In the genomic region with DNA sequence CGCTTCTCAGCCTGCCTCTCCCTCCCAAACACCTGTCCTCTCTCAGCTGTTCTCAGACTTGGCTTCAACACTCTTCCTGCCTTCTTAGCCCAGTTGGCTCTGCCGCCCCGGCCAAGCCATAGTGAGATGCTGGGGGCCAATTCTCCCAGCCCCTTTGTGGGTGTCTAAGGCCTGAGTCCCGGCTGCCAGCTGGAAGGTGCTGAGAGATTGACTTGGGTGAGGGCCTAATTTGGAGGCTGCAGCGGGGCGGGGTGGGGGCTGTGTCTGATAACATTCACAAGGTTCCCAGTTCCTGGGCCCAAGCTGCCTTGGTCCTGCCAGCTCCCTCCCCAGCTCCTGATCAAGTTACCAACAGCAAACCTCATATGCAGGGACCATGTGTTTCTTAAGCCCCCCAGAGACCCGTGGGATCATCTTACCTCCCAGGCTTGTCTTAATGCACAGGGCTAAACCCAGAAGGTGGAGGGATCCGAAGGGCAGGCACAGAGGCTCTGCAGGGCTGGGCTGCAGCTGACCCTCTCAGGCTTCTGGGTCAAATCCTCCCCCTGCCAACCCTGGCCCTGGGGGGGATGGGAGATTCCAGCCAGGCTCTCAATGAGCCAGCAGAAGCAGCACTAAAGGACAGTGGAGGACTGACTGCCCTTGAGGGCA, we compare ENCODE assay signal across 14 cellular contexts. TPM values are rescaled to one million over a fixed set of nuclear protein-coding genes. Genes with fewer than 3 reads are reported as not detected.
DNase-seq lines count a peak whose midpoint lies in the region; ATAC-seq and TF ChIP-seq lines count a peak whose summit lies in the region.
"Had no signal": no experiment of that assay in that cellular context is flagged by ENCODE, and none has a peak within 500 bp of the region (broad histone marks: within the 10 kb centered on the region; RNA-seq: fewer than 3 reads in every experiment).

No MANE protein-coding gene starts in this region.

- no peaks in the 10 kb centered on the region for H3K36me3 ChIP-seq in colonic mucosa
- H3K36me3 ChIP-seq in stomach = peaks cover 0 to 15% (median 10%) of the 10 kb centered on the region in 4 donors
- H3K36me3 ChIP-seq: Peyer's patch had no signal

- H3K9me3 ChIP-seq in colonic mucosa (no peaks in the 10 kb centered on the region), stomach (no peaks in the 10 kb centered on the region)
- H3K9me3 ChIP-seq: Peyer's patch had no signal

- WGBS in stomach, 5 donors = 29 to 45% (median 32%) methylated on average over 8 of the region's 8 CpGs

- intact Hi-C loops in colonic mucosa (cut with DNase I) = no loop called here
- intact Hi-C loops in stomach (cut with DNase I; ENCODE audit: low total_unique reads) = no loop called here
- intact Hi-C loops in left colon (cut with DNase I, micrococcal nuclease) = no loop called here

- ATAC-seq in left colon (no peak), HG02610 (IDR thresholded peaks at IDR 0.05; ENCODE audit: unreplicated experiment) (no peak)

- no peak for TF ChIP-seq POLR2A in stomach (IDR thresholded peaks at IDR 0.05)

- DNase-seq in NCI-H2196 (lab: John Stamatoyannopoulos, UW; ENCODE audit: unreplicated experiment) = peak; percentile 22
- DNase-seq in NCI-H2196 treated with DMSO at 0.1 percent for 48 hours (lab: John Stamatoyannopoulos, UW; ENCODE audit: unreplicated experiment) = no peak
- DNase-seq in colonic mucosa = peak; percentile 12
- peak; percentile 36 for DNase-seq in medulla oblongata (ENCODE audit: extremely low spot score)
- peak; percentile 53 for DNase-seq in stomach
- no peak for DNase-seq in left colon
- no peak for DNase-seq in foreskin melanocyte
- DNase-seq: CD4-positive, CD25-positive, alpha-beta regulatory T cell; immature natural killer cell; NCI-H1092 treated with DMSO at 0.1 percent for 48 hours; NCI-H510A; Peyer's patch had no signal

- no peaks in the 10 kb centered on the region for H3K27me3 ChIP-seq in colonic mucosa
- no peaks in the 10 kb centered on the region for H3K27me3 ChIP-seq in stomach
- H3K27me3 ChIP-seq: Peyer's patch had no signal

- H3K27ac ChIP-seq in colonic mucosa (no peak overlapping the region), stomach (peak overlapping the region in 2 of 5 donors; percentile 26 to 32)
- H3K27ac ChIP-seq: Peyer's patch had no signal

- H3K9ac ChIP-seq in colonic mucosa (ENCODE audit: low read depth in 2 of 2, low read length in 2 of 2) = no peak overlapping the region

- TF ChIP-seq CTCF in colonic mucosa (IDR thresholded peaks at IDR 0.05) (no peak), stomach (IDR thresholded peaks at IDR 0.05) (no peak)

- no peak overlapping the region for H3K4me3 ChIP-seq in colonic mucosa
- no peak overlapping the region for H3K4me3 ChIP-seq in stomach
- H3K4me3 ChIP-seq: Peyer's patch had no signal

- H3K4me1 ChIP-seq in colonic mucosa (no peaks in the 10 kb centered on the region), stomach (peaks cover 20 to 72% (median 46%) of the 10 kb centered on the region in 4 donors)

- no peak for TF ChIP-seq EP300 in stomach (IDR thresholded peaks at IDR 0.05)

RNA-seq across cellular contexts. Expression of gene INKA2, which starts 9.8 kb away (rescaled TPM):
- 1 to 10 TPM; 2.2 to 4.0 TPM for total RNA-seq in colonic mucosa
- total RNA-seq in stomach = 1 to 10 TPM; 1.0 to 4.7 (median 3.2) TPM
- polyA plus RNA-seq in stomach = 1 to 10 TPM; 1.7 to 6.1 (median 2.1) TPM
- 1 to 10 TPM; 3.2 to 6.2 TPM for total RNA-seq in left colon
- total RNA-seq: A172; CD4-positive, CD25-positive, alpha-beta regulatory T cell had no signal

RNA-seq across cellular contexts. Expression of gene DDX20, which starts 26.3 kb away (rescaled TPM):
- 10 to 100 TPM in 1 of 2 donors, 1 to 10 TPM in 1; 9.6 to 11.5 TPM for total RNA-seq in colonic mucosa
- 10 to 100 TPM in 4 of 5 donors, under 1 TPM in 1; 0.58 to 55.6 (median 17.2) TPM for total RNA-seq in stomach
- polyA plus RNA-seq in stomach = 1 to 10 TPM; 3.3 to 4.9 (median 3.7) TPM
- 1 to 10 TPM; 6.1 to 6.7 TPM for total RNA-seq in left colon

Comparison
In these comparisons a context has a peak if more than half of its experiments do, and no peak if none do; other contexts are left out.
1. DNase-seq: peak in NCI-H2196 (single experiment), colonic mucosa (single experiment), medulla oblongata (single experiment) and stomach (single experiment); none in NCI-H2196 treated with DMSO at 0.1 percent for 48 hours (single experiment), left colon (0 of 2) and foreskin melanocyte (single experiment).